Comparison of ENCODE assay signal across 18 cellular contexts in the genomic region with DNA sequence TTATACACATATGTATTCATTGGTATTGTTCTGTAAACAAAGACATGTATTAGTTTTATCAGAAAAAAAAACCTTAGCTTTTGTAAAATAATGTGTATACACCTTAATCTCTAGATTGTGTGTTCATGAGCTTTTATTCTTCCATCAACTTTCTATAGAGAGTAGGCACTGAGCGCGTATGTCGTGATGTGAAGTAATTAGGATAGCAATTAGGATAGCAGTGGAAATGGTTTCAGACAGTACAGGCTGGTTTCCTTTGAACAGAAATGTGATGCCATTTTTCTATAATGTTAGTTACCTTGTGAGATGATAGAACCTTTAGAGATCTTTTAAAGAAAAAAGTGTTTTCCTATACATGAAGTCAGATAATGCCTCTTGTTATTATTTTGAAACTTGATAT.
DNase-seq lines count a peak whose midpoint lies in the region; TF ChIP-seq lines count a peak whose summit lies in the region.
"Had no signal": no experiment of that assay in that cellular context is flagged by ENCODE, and none has a peak within 500 bp of the region (broad histone marks: within the 10 kb centered on the region; RNA-seq: fewer than 3 reads in every experiment).

No MANE protein-coding gene starts in this region.

- no peak overlapping the region for H3K27ac ChIP-seq in neural cell (ENCODE audit: low read length)
- H3K27ac ChIP-seq: BLaER1 had no signal

- no peak for TF ChIP-seq CTCF in HFFc6 (IDR thresholded peaks at IDR 0.05)
- TF ChIP-seq CTCF in mesothelial cell of epicardium (IDR thresholded peaks at IDR 0.05; ENCODE audit: unreplicated experiment): no peak
- no peak for TF ChIP-seq CTCF in neural cell (IDR thresholded peaks at IDR 0.05; ENCODE audit: poor library complexity, severe bottlenecking)
- TF ChIP-seq CTCF in CD14-positive monocyte (IDR thresholded peaks at IDR 0.05): no peak

- TF ChIP-seq RAD21 in neural cell (conservative IDR thresholded peaks at IDR 0.05): no peak

- intact Hi-C loops in CD14-positive monocyte (cut with micrococcal nuclease): no loop called here

- H3K27me3 ChIP-seq in neural cell (ENCODE audit: insufficient read depth, low read depth, low read length): no peaks in the 10 kb centered on the region
- H3K27me3 ChIP-seq: BE2C, BLaER1 had no signal

- H4K20me1 ChIP-seq in neural cell (ENCODE audit: insufficient read depth): no peaks in the 10 kb centered on the region
- H4K20me1 ChIP-seq: BLaER1 had no signal

- H3K9me2 ChIP-seq in neural cell (ENCODE audit: insufficient read depth, low read length): no peaks in the 10 kb centered on the region

- no peaks in the 10 kb centered on the region for H3K36me3 ChIP-seq in neural cell (ENCODE audit: insufficient read depth, low read length)
- H3K36me3 ChIP-seq: BE2C, BLaER1 had no signal

- H3K27ac Mint-ChIP-seq in HFFc6 (peak overlapping the region; percentile 50; the same call in 1 of the 2 replicates), mesothelial cell of epicardium (peak overlapping the region; percentile 97), CD14-positive monocyte (no peak overlapping the region)
- H3K27ac Mint-ChIP-seq: CD4-positive, alpha-beta T cell; CD8-positive, alpha-beta T cell had no signal

- H3K36me3 Mint-ChIP-seq in HFFc6 (ENCODE audit: low read depth) (no peaks in the 10 kb centered on the region), mesothelial cell of epicardium (peaks cover 6% of the 10 kb centered on the region), CD14-positive monocyte (no peaks in the 10 kb centered on the region)
- H3K36me3 Mint-ChIP-seq: CD8-positive, alpha-beta T cell had no signal

- H3K4me1 Mint-ChIP-seq in HFFc6 (ENCODE audit: low read depth) (peaks cover 73% of the 10 kb centered on the region), mesothelial cell of epicardium (peaks cover 26% of the 10 kb centered on the region), CD14-positive monocyte (no peaks in the 10 kb centered on the region)

- H3F3A ChIP-seq in neural cell (ENCODE audit: insufficient read depth, low read length, poor library complexity, severe bottlenecking): no peaks in the 10 kb centered on the region

- no peaks in the 10 kb centered on the region for H3K9me3 Mint-ChIP-seq in HFFc6
- H3K9me3 Mint-ChIP-seq in mesothelial cell of epicardium: peaks cover 9% of the 10 kb centered on the region
- H3K9me3 Mint-ChIP-seq in CD14-positive monocyte: peaks cover 0 to 2% (median 0%) of the 10 kb centered on the region in 7 donors
- H3K9me3 Mint-ChIP-seq: CD4-positive, alpha-beta T cell; CD8-positive, alpha-beta T cell had no signal

- peak overlapping the region; percentile 22 for H3K4me2 ChIP-seq in neural cell (ENCODE audit: low read length)
- H3K4me2 ChIP-seq: BLaER1 had no signal

- H2AFZ ChIP-seq in neural cell (ENCODE audit: low read depth, low read length): no peak overlapping the region

- H3K9me3 ChIP-seq in neural cell (ENCODE audit: low read length): no peaks in the 10 kb centered on the region
- H3K9me3 ChIP-seq: BE2C, BLaER1, Caco-2 had no signal

- H3K27me3 Mint-ChIP-seq in HFFc6 (ENCODE audit: insufficient read depth) (no peaks in the 10 kb centered on the region), mesothelial cell of epicardium (ENCODE audit: low read depth) (no peaks in the 10 kb centered on the region), CD14-positive monocyte (ENCODE audit: low read depth in 3 of 3) (no peaks in the 10 kb centered on the region)
- H3K27me3 Mint-ChIP-seq: CD4-positive, alpha-beta T cell had no signal

- DNase-seq in HFFc6: no peak
- DNase-seq in NCI-H69 (lab: John Stamatoyannopoulos, UW): peak; percentile 29
- no peak for DNase-seq in mesothelial cell of epicardium (ENCODE audit: low spot score in 2 of 2, unreplicated experiment in 2 of 2)
- DNase-seq in NK-92 treated with Interleukin-12 subunit alpha and Interleukin-12 subunit beta, amount 100 ng/mL, for 24 hours (lab: John Stamatoyannopoulos, UW): no peak
- no peak for DNase-seq in CD14-positive monocyte (ENCODE audit: low spot score)
- no peak for DNase-seq in NCI-H187 (lab: John Stamatoyannopoulos, UW)
- DNase-seq: 8988T; ACHN; BE2C; C1 segment of cervical spinal cord; Caco-2; Calu3; CD4-positive, alpha-beta T cell; CD8-positive, alpha-beta T cell; DMS79 treated with DMSO at 0.1 percent for 48 hours; GF-D8 had no signal

- H3K79me2 ChIP-seq in neural cell (replicated peaks; ENCODE audit: insufficient read depth, low read length): no peaks in the 10 kb centered on the region

- no peak for TF ChIP-seq EP300 in neural cell (conservative IDR thresholded peaks at IDR 0.05; ENCODE audit: poor library complexity, severe bottlenecking)

- no peak overlapping the region for H3K4me3 Mint-ChIP-seq in HFFc6
- no peak overlapping the region for H3K4me3 Mint-ChIP-seq in mesothelial cell of epicardium
- H3K4me3 Mint-ChIP-seq in CD14-positive monocyte: no peak overlapping the region
- H3K4me3 Mint-ChIP-seq: CD4-positive, alpha-beta T cell; CD8-positive, alpha-beta T cell had no signal

- H3K9ac ChIP-seq in neural cell (ENCODE audit: low read length): no peak overlapping the region
- H3K9ac ChIP-seq: BLaER1 had no signal

- no peak overlapping the region for H3K4me3 ChIP-seq in neural cell (ENCODE audit: low read length)
- H3K4me3 ChIP-seq: BLaER1 had no signal

TF ChIP-seq in neural cell, 6 proteins besides CTCF, POLR2A, EP300 and RAD21:
- TF ChIP-seq, protein P1, sequence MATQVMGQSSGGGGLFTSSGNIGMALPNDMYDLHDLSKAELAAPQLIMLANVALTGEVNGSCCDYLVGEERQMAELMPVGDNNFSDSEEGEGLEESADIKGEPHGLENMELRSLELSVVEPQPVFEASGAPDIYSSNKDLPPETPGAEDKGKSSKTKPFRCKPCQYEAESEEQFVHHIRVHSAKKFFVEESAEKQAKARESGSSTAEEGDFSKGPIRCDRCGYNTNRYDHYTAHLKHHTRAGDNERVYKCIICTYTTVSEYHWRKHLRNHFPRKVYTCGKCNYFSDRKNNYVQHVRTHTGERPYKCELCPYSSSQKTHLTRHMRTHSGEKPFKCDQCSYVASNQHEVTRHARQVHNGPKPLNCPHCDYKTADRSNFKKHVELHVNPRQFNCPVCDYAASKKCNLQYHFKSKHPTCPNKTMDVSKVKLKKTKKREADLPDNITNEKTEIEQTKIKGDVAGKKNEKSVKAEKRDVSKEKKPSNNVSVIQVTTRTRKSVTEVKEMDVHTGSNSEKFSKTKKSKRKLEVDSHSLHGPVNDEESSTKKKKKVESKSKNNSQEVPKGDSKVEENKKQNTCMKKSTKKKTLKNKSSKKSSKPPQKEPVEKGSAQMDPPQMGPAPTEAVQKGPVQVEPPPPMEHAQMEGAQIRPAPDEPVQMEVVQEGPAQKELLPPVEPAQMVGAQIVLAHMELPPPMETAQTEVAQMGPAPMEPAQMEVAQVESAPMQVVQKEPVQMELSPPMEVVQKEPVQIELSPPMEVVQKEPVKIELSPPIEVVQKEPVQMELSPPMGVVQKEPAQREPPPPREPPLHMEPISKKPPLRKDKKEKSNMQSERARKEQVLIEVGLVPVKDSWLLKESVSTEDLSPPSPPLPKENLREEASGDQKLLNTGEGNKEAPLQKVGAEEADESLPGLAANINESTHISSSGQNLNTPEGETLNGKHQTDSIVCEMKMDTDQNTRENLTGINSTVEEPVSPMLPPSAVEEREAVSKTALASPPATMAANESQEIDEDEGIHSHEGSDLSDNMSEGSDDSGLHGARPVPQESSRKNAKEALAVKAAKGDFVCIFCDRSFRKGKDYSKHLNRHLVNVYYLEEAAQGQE (IDR thresholded peaks at IDR 0.05; ENCODE audit: borderline replicate concordance): peak; percentile 93
- no peak for TF ChIP-seq TAF1 (IDR thresholded peaks at IDR 0.05; ENCODE audit: low read depth)

Comparison
In these comparisons a context has a peak if more than half of its experiments do, and no peak if none do; other contexts are left out.
1. H3K27ac Mint-ChIP-seq: peak in HFFc6 (single experiment) and mesothelial cell of epicardium (single experiment); none in CD14-positive monocyte (0 of 7).